Comparison of ENCODE assay signal across 28 cellular contexts in the genomic region with DNA sequence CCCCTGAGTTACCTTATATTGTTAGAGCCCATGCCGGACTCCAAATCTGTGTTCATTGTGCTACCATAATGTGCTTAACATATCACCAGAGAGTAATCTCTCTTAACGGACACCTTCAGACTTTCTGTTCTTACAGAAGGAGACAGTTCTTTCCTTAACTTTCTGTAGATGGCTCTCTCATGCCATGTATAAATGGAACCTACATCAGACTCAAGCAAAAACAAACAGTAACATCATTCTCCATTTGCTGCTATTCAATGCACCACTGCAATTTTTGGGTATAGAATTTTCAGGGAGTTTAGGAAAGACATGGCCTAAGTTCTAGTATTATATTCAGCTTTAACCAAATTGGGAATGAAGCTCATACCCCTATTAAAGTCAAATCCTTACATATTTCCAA. TPM values are rescaled to one million over a fixed set of nuclear protein-coding genes. Genes with fewer than 3 reads are reported as not detected.
"Had no signal": no experiment of that assay in that cellular context is flagged by ENCODE, and none has a peak within 500 bp of the region (broad histone marks: within the 10 kb centered on the region; RNA-seq: fewer than 3 reads in every experiment).

No MANE protein-coding gene starts in this region.

- H3K27me3 Mint-ChIP-seq: naive B cell; stimulated activated naive CD8-positive, alpha-beta T cell treated with anti-CD3 and anti-CD28 coated beads, Interleukin-15, amount 100 ng/mL, for 72 hours had no signal

- H3K27me3 ChIP-seq: ovary, testis, thyroid gland, upper lobe of left lung, vagina had no signal

- H3K36me3 Mint-ChIP-seq: immature natural killer cell; mesothelial cell of epicardium; naive B cell; natural killer cell; stimulated activated memory B cell treated with anti-CD40 and anti-IgM and Interleukin-4, amounts not matched to agents 10 μg/mL and 1 μg/mL and 100 μg/mL, for 72 hours had no signal

- H3K9me3 ChIP-seq: left ventricle myocardium inferior, ovary, prostate gland, testis, thyroid gland, transverse colon, upper lobe of left lung, vagina had no signal

- H3K4me3 ChIP-seq: left ventricle myocardium inferior, lung, ovary, prostate gland, skin epidermis, testis, thyroid gland, transverse colon, upper lobe of left lung, vagina had no signal

- H3K4me3 Mint-ChIP-seq: immature natural killer cell; mesothelial cell of epicardium; naive B cell; natural killer cell; nephron progenitor cell; stimulated activated memory B cell treated with anti-CD40 and anti-IgM and Interleukin-4, amounts not matched to agents 10 μg/mL and 1 μg/mL and 100 μg/mL, for 72 hours; stimulated activated naive CD8-positive, alpha-beta T cell treated with anti-CD3 and anti-CD28 coated beads, Interleukin-15, amount 100 ng/mL, for 72 hours had no signal

- H3K4me1 ChIP-seq: left ventricle myocardium inferior, prostate gland, testis, thyroid gland, transverse colon, upper lobe of left lung, vagina had no signal

- H3K27ac Mint-ChIP-seq: immature natural killer cell; mesothelial cell of epicardium; naive B cell; natural killer cell; nephron progenitor cell; stimulated activated memory B cell treated with anti-CD40 and anti-IgM and Interleukin-4, amounts not matched to agents 10 μg/mL and 1 μg/mL and 100 μg/mL, for 72 hours; stimulated activated naive CD8-positive, alpha-beta T cell treated with anti-CD3 and anti-CD28 coated beads, Interleukin-15, amount 100 ng/mL, for 72 hours had no signal

- DNase-seq: hypothalamus; immature natural killer cell; islet precursor cell; left ventricle myocardium inferior; mesendoderm; naive B cell; natural killer cell; nephron progenitor cell; ovary; posterior cingulate gyrus; retina; right cardiac atrium; stimulated activated CD4-positive, alpha-beta T cell treated with anti-CD3 and anti-CD28 coated beads, Interleukin-4, amount 100 ng/mL, for 4 hours; stimulated activated CD8-positive, alpha-beta memory T cell treated with anti-CD3 and anti-CD28 coated beads, Interleukin-4, amount 100 ng/mL, for 48 hours; stimulated activated naive CD4-positive, alpha-beta T cell treated with Interleukin-2 at 50 U/mL for 16 hours; stimulated activated naive CD8-positive, alpha-beta T cell treated with anti-CD3 and anti-CD28 coated beads, Interleukin-15, amount 100 ng/mL, for 72 hours; substantia nigra; testis; thyroid gland; transverse colon; upper lobe of left lung had no signal

- H3K27ac ChIP-seq: left ventricle myocardium inferior, ovary, prostate gland, skin epidermis, testis, thyroid gland, transverse colon, upper lobe of left lung, vagina had no signal

- H3K4me1 Mint-ChIP-seq: immature natural killer cell; mesothelial cell of epicardium; naive B cell; natural killer cell; nephron progenitor cell; stimulated activated memory B cell treated with anti-CD40 and anti-IgM and Interleukin-4, amounts not matched to agents 10 μg/mL and 1 μg/mL and 100 μg/mL, for 72 hours; stimulated activated naive CD8-positive, alpha-beta T cell treated with anti-CD3 and anti-CD28 coated beads, Interleukin-15, amount 100 ng/mL, for 72 hours had no signal

- H3K36me3 ChIP-seq: left ventricle myocardium inferior, ovary, prostate gland, thyroid gland, transverse colon, upper lobe of left lung, vagina had no signal

- H3K9me3 Mint-ChIP-seq: mesothelial cell of epicardium, nephron progenitor cell had no signal

- ATAC-seq: natural killer cell; right cardiac atrium; sciatic nerve; stimulated activated memory B cell treated with anti-CD40 and anti-IgM and Interleukin-4, amounts not matched to agents 10 μg/mL and 1 μg/mL and 100 μg/mL, for 72 hours; stimulated activated naive CD8-positive, alpha-beta T cell treated with anti-CD3 and anti-CD28 coated beads, Interleukin-15, amount 100 ng/mL, for 72 hours had no signal

RNA-seq across cellular contexts. Expression of gene HS6ST3, which starts 24.1 kb away (rescaled TPM):
- total RNA-seq: natural killer cell had no signal
- polyA plus RNA-seq: immature natural killer cell had no signal
